In genomic region chr3:66809579-66809958, GRCh38 we compare ENCODE assay signal across 23 cellular contexts.
DNase-seq lines count a peak whose midpoint lies in the region; ATAC-seq and TF ChIP-seq lines count a peak whose summit lies in the region.
"Had no signal": no experiment of that assay in that cellular context is flagged by ENCODE, and none has a peak within 500 bp of the region (broad histone marks: within the 10 kb centered on the region; RNA-seq: fewer than 3 reads in every experiment).

No MANE protein-coding gene starts in this region.

- H3K9me3 Mint-ChIP-seq in Calu3 (ENCODE audit: low read depth, unreplicated experiment) (peaks cover 2% of the 10 kb centered on the region), endothelial cell (ENCODE audit: unreplicated experiment) (no peaks in the 10 kb centered on the region)
- H3K9me3 Mint-ChIP-seq: natural killer cell; T-helper 1 cell treated with Interleukin-12 subunit alpha and Interleukin-12 subunit beta and Interleukin-4 antibody, amounts not matched to agents 30 μg/mL and 1 μg/mL, for 36 hours had no signal

- H2AFZ ChIP-seq in Karpas-422 (ENCODE audit: low read length): no peak overlapping the region

- no peaks in the 10 kb centered on the region for H3K79me2 ChIP-seq in Karpas-422 (ENCODE audit: low read length)

- H3K9me2 ChIP-seq in Karpas-422 (replicated peaks; ENCODE audit: insufficient read depth, low read length): no peaks in the 10 kb centered on the region

- no peaks in the 10 kb centered on the region for H4K20me1 ChIP-seq in Karpas-422 (ENCODE audit: insufficient read depth, low read depth, low read length)
- H4K20me1 ChIP-seq: BLaER1 treated with 17β-estradiol and CSF1 and Interleukin-3, amounts not matched to agents 10 nM and 100 nM had no signal

- H3K9me3 ChIP-seq in Karpas-422 (ENCODE audit: low read length): no peaks in the 10 kb centered on the region
- H3K9me3 ChIP-seq in mucosa of stomach (ENCODE audit: control insufficient read depth, low read length): no peaks in the 10 kb centered on the region
- H3K9me3 ChIP-seq: MG63, ovary, thyroid gland had no signal

- H3K9ac ChIP-seq in Karpas-422 (ENCODE audit: low read length): no peak overlapping the region
- no peak overlapping the region for H3K9ac ChIP-seq in mucosa of stomach (ENCODE audit: low read length)
- H3K9ac ChIP-seq: BLaER1 treated with 17β-estradiol and CSF1 and Interleukin-3, amounts not matched to agents 10 nM and 100 nM had no signal

- no peak for ATAC-seq in HG03354 (IDR thresholded peaks at IDR 0.05; ENCODE audit: poor library complexity, severe bottlenecking, unreplicated experiment)
- ATAC-seq: natural killer cell; sciatic nerve; stimulated activated naive CD8-positive, alpha-beta T cell treated with anti-CD3 and anti-CD28 coated beads, Interleukin-15, Interleukin-2, amounts not matched to agents 100 U/mL and 50 U/mL, for 24 hours had no signal

- H3K4me3 ChIP-seq in Karpas-422 (ENCODE audit: low read length) (no peak overlapping the region), mucosa of stomach (ENCODE audit: low read length) (peak overlapping the region; percentile 3)
- H3K4me3 ChIP-seq: BLaER1 treated with 17β-estradiol and CSF1 and Interleukin-3, amounts not matched to agents 10 nM and 100 nM; MG63; ovary; SK-N-MC; thyroid gland had no signal

- TF ChIP-seq CTCF in Calu3 (IDR thresholded peaks at IDR 0.05; ENCODE audit: unreplicated experiment) (no peak), endothelial cell (IDR thresholded peaks at IDR 0.05; ENCODE audit: unreplicated experiment) (no peak)

- peaks cover 7% of the 10 kb centered on the region for H3K4me1 ChIP-seq in Karpas-422 (ENCODE audit: low read length)
- peaks cover 14% of the 10 kb centered on the region for H3K4me1 ChIP-seq in mucosa of stomach (ENCODE audit: control insufficient read depth, insufficient read depth, low read length)
- H3K4me1 ChIP-seq: thyroid gland had no signal

- H3K4me1 Mint-ChIP-seq in Calu3 (ENCODE audit: low read depth, unreplicated experiment) (peaks cover 12% of the 10 kb centered on the region), endothelial cell (ENCODE audit: unreplicated experiment) (peaks cover 25% of the 10 kb centered on the region)
- H3K4me1 Mint-ChIP-seq: natural killer cell had no signal

- H3K27me3 Mint-ChIP-seq in Calu3 (ENCODE audit: unreplicated experiment) (no peaks in the 10 kb centered on the region), endothelial cell (ENCODE audit: unreplicated experiment) (peaks cover 6% of the 10 kb centered on the region)

- no peaks in the 10 kb centered on the region for H3K27me3 ChIP-seq in Karpas-422 (ENCODE audit: low read length)
- no peaks in the 10 kb centered on the region for H3K27me3 ChIP-seq in mucosa of stomach (ENCODE audit: control insufficient read depth, insufficient read depth, low read length)
- H3K27me3 ChIP-seq: BLaER1 treated with 17β-estradiol and CSF1 and Interleukin-3, amounts not matched to agents 10 nM and 100 nM; MG63; ovary; thyroid gland had no signal

- CTCF ChIA-PET in Calu3 (lab: Charles Lee): interaction anchor here (1.1 kb wide), 1 partner anchor 13 kb away, joined by 4 read pairs; no protein-coding TSS in a partner anchor

- DNase-seq in Calu3: peak; percentile 30
- DNase-seq in Karpas-422: peak; percentile 66
- DNase-seq in endothelial cell (ENCODE audit: low spot score): no peak
- DNase-seq in NCI-H774 (lab: John Stamatoyannopoulos, UW): no peak
- DNase-seq in central memory CD4-positive, alpha-beta T cell: no peak
- no peak for DNase-seq in NCI-H524 treated with DMSO at 0.1 percent for 48 hours (lab: John Stamatoyannopoulos, UW)
- DNase-seq: activated CD4-positive, alpha-beta T cell treated with anti-CD3 and anti-CD28 coated beads for 4 hours; activated naive CD4-positive, alpha-beta T cell treated with anti-CD3 and anti-CD28 coated beads, Interleukin-2, amount 50 U/mL, for 16 hours; EL; head of caudate nucleus; MG63; natural killer cell; NCI-H146; NCI-H526; ovary; stimulated activated naive CD8-positive, alpha-beta T cell treated with anti-CD3 and anti-CD28 coated beads, Interleukin-15, Interleukin-2, amounts not matched to agents 100 U/mL and 50 U/mL, for 24 hours; thyroid gland had no signal

- BruUV-seq in Calu3 (replicated peaks; lab: Mats Ljungman, UMichigan): no TSS peak

- no peaks in the 10 kb centered on the region for H3K36me3 Mint-ChIP-seq in Calu3 (ENCODE audit: insufficient read depth, unreplicated experiment)
- H3K36me3 Mint-ChIP-seq in endothelial cell (ENCODE audit: low read depth, unreplicated experiment): no peaks in the 10 kb centered on the region
- H3K36me3 Mint-ChIP-seq: natural killer cell had no signal

- intact Hi-C loops in Calu3 (cut with micrococcal nuclease; ENCODE audit: unreplicated experiment): loop anchor here (5.0 kb wide), 1 partner anchor 327 kb away; no protein-coding TSS in a partner anchor

- H3K4me3 Mint-ChIP-seq in Calu3 (ENCODE audit: low read depth, unreplicated experiment): no peak overlapping the region
- no peak overlapping the region for H3K4me3 Mint-ChIP-seq in endothelial cell (ENCODE audit: unreplicated experiment)
- H3K4me3 Mint-ChIP-seq: natural killer cell; T-helper 1 cell treated with Interleukin-12 subunit alpha and Interleukin-12 subunit beta and Interleukin-4 antibody, amounts not matched to agents 30 μg/mL and 1 μg/mL, for 36 hours had no signal

- no peak overlapping the region for H3K27ac ChIP-seq in Karpas-422 (ENCODE audit: low read length)
- H3K27ac ChIP-seq: BLaER1 treated with 17β-estradiol and CSF1 and Interleukin-3, amounts not matched to agents 10 nM and 100 nM; ovary; SK-N-MC; thyroid gland had no signal

- no peak overlapping the region for H3K4me2 ChIP-seq in Karpas-422 (ENCODE audit: low read depth, low read length, poor library complexity, severe bottlenecking)
- H3K4me2 ChIP-seq: BLaER1 treated with 17β-estradiol and CSF1 and Interleukin-3, amounts not matched to agents 10 nM and 100 nM had no signal

- no peaks in the 10 kb centered on the region for H3K36me3 ChIP-seq in Karpas-422 (ENCODE audit: insufficient read depth, low read length)
- H3K36me3 ChIP-seq in mucosa of stomach (ENCODE audit: control insufficient read depth, insufficient read depth, low read length): no peaks in the 10 kb centered on the region
- H3K36me3 ChIP-seq: BLaER1 treated with 17β-estradiol and CSF1 and Interleukin-3, amounts not matched to agents 10 nM and 100 nM; MG63; ovary; thyroid gland had no signal

- H3K27ac Mint-ChIP-seq in Calu3 (ENCODE audit: unreplicated experiment): peak overlapping the region; percentile 24
- peak overlapping the region; percentile 14 for H3K27ac Mint-ChIP-seq in endothelial cell (ENCODE audit: unreplicated experiment)
- H3K27ac Mint-ChIP-seq: natural killer cell; T-helper 1 cell treated with Interleukin-12 subunit alpha and Interleukin-12 subunit beta and Interleukin-4 antibody, amounts not matched to agents 30 μg/mL and 1 μg/mL, for 36 hours had no signal

Comparison
In these comparisons a context has a peak if more than half of its experiments do, and no peak if none do; other contexts are left out.
1. DNase-seq: peak in Calu3 (single experiment) and Karpas-422 (single experiment); none in endothelial cell (single experiment), NCI-H774 (single experiment), central memory CD4-positive, alpha-beta T cell (single experiment) and NCI-H524 treated with DMSO at 0.1 percent for 48 hours (single experiment).